In genomic region chr16:21363550-21364223, GRCh38 we compare ENCODE assay signal across 7 cellular contexts.
DNase-seq lines count a peak whose midpoint lies in the region; ATAC-seq, FAIRE-seq and TF ChIP-seq lines count a peak whose summit lies in the region.
"Not testable (repeated sequence)": the region's sequence is repeated elsewhere in the genome, so short reads cannot be mapped to it uniquely, and the experiment has no call there.

No MANE protein-coding gene starts in this region.

- not testable (repeated sequence) for FAIRE-seq in K562 (lab: Jason Lieb, UNC)

- H3K36me3 ChIP-seq in K562 (ENCODE audit: control insufficient read depth, insufficient read depth, low read length) = not testable (repeated sequence)

- H3K9me3 Mint-ChIP-seq in naive B cell = not testable (repeated sequence)

- H3K4me1 Mint-ChIP-seq in naive B cell = peaks cover 38 to 80% (median 62%) of the 10 kb centered on the region in 3 donors

- not testable (repeated sequence) for H2AFZ ChIP-seq in K562 (ENCODE audit: low read depth, low read length)

- not testable (repeated sequence) for H3K79me2 ChIP-seq in K562 (ENCODE audit: control insufficient read depth, insufficient read depth, low read length)

- H3K4me1 ChIP-seq in K562 (replicated peaks in 1 of 2; ENCODE audit: control insufficient read depth in 2 of 2, insufficient read depth in 2 of 2, low read length in 2 of 2) = not testable (repeated sequence)

- POLR2A ChIA-PET in K562 (lab: Yijun Ruan, JAX) = not testable (repeated sequence)

- CTCF ChIA-PET in K562 (lab: Yijun Ruan, JAX; ENCODE audit: low intra/inter-chr PET ratio) = not testable (repeated sequence)

- H3K4me3 ChIP-seq in K562; fibroblast of pulmonary artery (replicated peaks; ENCODE audit: low read depth, low read length): not testable (repeated sequence)

- TF ChIP-seq RAD21 in K562 (CRISPR knock-in tag; conservative IDR thresholded peaks at IDR 0.05 in 1 of 2, IDR thresholded peaks at IDR 0.05 in 1 of 2) = not testable (repeated sequence)

- not testable (repeated sequence) for H3K27ac ChIP-seq in K562 (ENCODE audit: extremely low read depth, low read depth, low read length)

- in situ Hi-C loops in SK-MEL-5 (cut with HindIII; ENCODE audit: low pct_unique_long_range_greater_than_20kb, low sequenced_read_pairs); K562 (cut with MboI): not testable (repeated sequence)

- H3K27me3 ChIP-seq in K562 (ENCODE audit: control insufficient read depth in 2 of 2, insufficient read depth in 2 of 2, low read length in 2 of 2) = not testable (repeated sequence)

- H3K9me1 ChIP-seq in K562 (ENCODE audit: control insufficient read depth, insufficient read depth, low read length) = not testable (repeated sequence)

- H4K20me1 ChIP-seq in K562 (replicated peaks; ENCODE audit: control insufficient read depth, insufficient read depth, low read length) = not testable (repeated sequence)

- TF ChIP-seq POLR2A in K562 (conservative IDR thresholded peaks at IDR 0.05) = not testable (repeated sequence)

- H3K27me3 Mint-ChIP-seq in naive B cell = not testable (repeated sequence)

- not testable (repeated sequence) for H3K4me2 ChIP-seq in K562 (ENCODE audit: insufficient read depth, low read length)

- 8% methylated on average over 10 of the region's 10 CpGs for WGBS in K562 (ENCODE audit: insufficient coverage, low coverage, missing lambda C conversion rate)

- H3K9ac ChIP-seq in K562 (ENCODE audit: insufficient read depth in 1 of 2, low read depth in 2 of 2, low read length in 2 of 2) = not testable (repeated sequence)

- intact Hi-C loops in K562 (cut with micrococcal nuclease) = not testable (repeated sequence)

- TF ChIP-seq CTCF in K562 (IDR thresholded peaks at IDR 0.05 in 2 of 3, conservative IDR thresholded peaks at IDR 0.05 in 1 of 3; ENCODE audit: insufficient read depth in 2 of 3, low read depth in 1 of 3, low read length in 3 of 3); fibroblast of pulmonary artery (IDR thresholded peaks at IDR 0.05; ENCODE audit: low read length, missing control alignments): not testable (repeated sequence)

- H3K9me3 ChIP-seq in K562 (replicated peaks; ENCODE audit: control insufficient read depth, insufficient read depth, low read depth, low read length) = not testable (repeated sequence)

- H3K36me3 Mint-ChIP-seq in naive B cell = not testable (repeated sequence)

- peak overlapping the region; percentile 88 to 98 (median 96) for H3K27ac Mint-ChIP-seq in naive B cell

- peak overlapping the region; percentile 33 to 86 (median 74) for H3K4me3 Mint-ChIP-seq in naive B cell

- DNase-seq in Daoy (ENCODE audit: low read depth) (peak; percentile 69), NAMALWA (ENCODE audit: low spot score) (peak; percentile 69), SK-MEL-5 (ENCODE audit: low read depth, low spot score) (peak; percentile 25), fibroblast of pulmonary artery (ENCODE audit: low read depth) (peak; percentile 43), naive B cell (peak; percentile 63)
- DNase-seq in K562 (ENCODE audit: extremely low read depth in 1 of 4, low spot score in 3 of 4) = not testable (repeated sequence)

- BruUV-seq in K562 (replicated peaks; lab: Mats Ljungman, UMichigan) = not testable (repeated sequence)

- not testable (repeated sequence) for TF ChIP-seq EP300 in K562 (IDR thresholded peaks at IDR 0.05; ENCODE audit: low read length)

- ATAC-seq in HG02852 (IDR thresholded peaks at IDR 0.05; ENCODE audit: unreplicated experiment) (peak; percentile 33), naive B cell (ENCODE audit: low read depth in 2 of 2) (peak; percentile 13 to 15)
- ATAC-seq in K562 = not testable (repeated sequence)

TF ChIP-seq in K562, 482 proteins besides CTCF, POLR2A, EP300 and RAD21:
- TF ChIP-seq PKNOX1 (IDR thresholded peaks at IDR 0.05) (peak; percentile 11; the same call in 1 of the 2 replicates), SPI1 (IDR thresholded peaks at IDR 0.05; ENCODE audit: borderline replicate concordance, low read depth, low read length) (peak; percentile 69)
